Comparison of ENCODE assay signal across 1 cellular context in genomic region chr21:46168659-46169386, GRCh38.
TF ChIP-seq lines count a peak whose summit lies in the region.

No MANE protein-coding gene starts in this region.

TF ChIP-seq in HEK293T, 16 proteins besides CTCF, POLR2A, EP300 and RAD21 (continued from another document):
- no peak for TF ChIP-seq L3MBTL2 (conservative IDR thresholded peaks at IDR 0.05)
- TF ChIP-seq SUZ12 (IDR thresholded peaks at IDR 0.05) = no peak
- TF ChIP-seq SP1 (IDR thresholded peaks at IDR 0.05) = no peak
- TF ChIP-seq FOXM1 (IDR thresholded peaks at IDR 0.05; ENCODE audit: borderline replicate concordance) = no peak
- no peak for TF ChIP-seq LEF1 (IDR thresholded peaks at IDR 0.05; ENCODE audit: borderline replicate concordance)
- TF ChIP-seq HDGF (IDR thresholded peaks at IDR 0.05; ENCODE audit: borderline replicate concordance) = no peak
- no peak for TF ChIP-seq FOXA1 (IDR thresholded peaks at IDR 0.05)
- TF ChIP-seq NFRKB (IDR thresholded peaks at IDR 0.05) = no peak
- no peak for TF ChIP-seq ELF4 (IDR thresholded peaks at IDR 0.05)
